10 cellular contexts compared by ENCODE assay signal in genomic region chr14:35480119-35480769, GRCh38. TPM values are rescaled to one million over a fixed set of nuclear protein-coding genes. Genes with fewer than 3 reads are reported as not detected.
DNase-seq lines count a peak whose midpoint lies in the region; ATAC-seq and TF ChIP-seq lines count a peak whose summit lies in the region.
"Had no signal": no experiment of that assay in that cellular context is flagged by ENCODE, and none has a peak within 500 bp of the region (broad histone marks: within the 10 kb centered on the region; RNA-seq: fewer than 3 reads in every experiment).

No MANE protein-coding gene starts in this region.

- H3K36me3 Mint-ChIP-seq in chondrocyte (ENCODE audit: low read depth), result no peaks in the 10 kb centered on the region

- H3K4me3 Mint-ChIP-seq in chondrocyte (ENCODE audit: unreplicated experiment), result no peak overlapping the region

- H3K9me3 Mint-ChIP-seq in chondrocyte (ENCODE audit: low read depth), result no peaks in the 10 kb centered on the region

- ATAC-seq in GM18870 (IDR thresholded peaks at IDR 0.05; ENCODE audit: unreplicated experiment) (peak; percentile 89), GM21619 (IDR thresholded peaks at IDR 0.05; ENCODE audit: unreplicated experiment) (peak; percentile 91), HG03457 (IDR thresholded peaks at IDR 0.05; ENCODE audit: unreplicated experiment) (peak; percentile 72)

- H3K27me3 Mint-ChIP-seq in chondrocyte (ENCODE audit: low read depth), result peaks cover 39% of the 10 kb centered on the region

- DNase-seq in fibroblast of pulmonary artery (ENCODE audit: low read depth) (peak; percentile 31), AG08395 (ENCODE audit: low spot score) (no peak), SK-N-DZ (ENCODE audit: low spot score) (no peak), chondrocyte (ENCODE audit: low spot score) (no peak)
- DNase-seq: Peyer's patch; stimulated activated CD4-positive, alpha-beta T cell treated with anti-CD3 and anti-CD28 coated beads, Interleukin-4, amount 100 ng/mL, for 4 hours had no signal

- no peak overlapping the region for H3K4me3 ChIP-seq in fibroblast of pulmonary artery (replicated peaks; ENCODE audit: low read depth, low read length)
- H3K4me3 ChIP-seq: Peyer's patch had no signal

- no peaks in the 10 kb centered on the region for H3K4me1 Mint-ChIP-seq in chondrocyte (ENCODE audit: low read depth)

- no peak for TF ChIP-seq CTCF in fibroblast of pulmonary artery (IDR thresholded peaks at IDR 0.05; ENCODE audit: low read length, missing control alignments)
- no peak for TF ChIP-seq CTCF in chondrocyte (IDR thresholded peaks at IDR 0.05)

- H3K27ac Mint-ChIP-seq in chondrocyte (ENCODE audit: unreplicated experiment), result no peak overlapping the region

RNA-seq across cellular contexts. Expression of gene INSM2, which starts 53.7 kb away (rescaled TPM):
- 206 and 210 TPM in 2 replicates for polyA plus RNA-seq in SK-N-DZ (2014; cell fraction: cytosol; rRNA removed)
- 271 and 351 TPM in 2 replicates for polyA plus RNA-seq in SK-N-DZ (2014; cell fraction: nucleus; rRNA removed)
- total RNA-seq in chondrocyte, result not detected in 3 replicates
- total RNA-seq: mononuclear cell, Peyer's patch had no signal
